15 cellular contexts compared by ENCODE assay signal in the genomic region with DNA sequence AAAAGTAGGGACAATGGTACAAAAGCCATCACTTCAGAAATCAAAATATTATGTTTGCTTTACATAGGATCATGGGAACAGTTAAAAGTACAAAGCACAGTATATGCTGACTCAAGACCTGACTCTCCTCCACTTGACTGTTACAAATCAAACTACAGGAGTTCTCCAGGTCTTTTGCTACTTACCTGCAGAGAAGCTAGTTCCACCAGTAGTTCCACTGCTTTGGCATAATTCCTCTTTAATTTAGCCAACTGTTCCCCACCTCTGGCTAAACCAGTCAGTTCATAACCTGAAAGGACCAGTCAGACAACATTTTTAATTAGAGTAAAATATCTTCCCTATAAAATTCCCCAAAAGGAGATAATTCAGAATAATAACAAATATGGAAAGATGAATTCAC. TPM values are rescaled to one million over a fixed set of nuclear protein-coding genes. Genes with fewer than 3 reads are reported as not detected.
DNase-seq lines count a peak whose midpoint lies in the region; ATAC-seq and TF ChIP-seq lines count a peak whose summit lies in the region.
"Had no signal": no experiment of that assay in that cellular context is flagged by ENCODE, and none has a peak within 500 bp of the region (broad histone marks: within the 10 kb centered on the region; RNA-seq: fewer than 3 reads in every experiment).

No MANE protein-coding gene starts in this region.

- no TSS peak for BruUV-seq in MCF 10A (replicated peaks; lab: Mats Ljungman, UMichigan)

- no peak for ATAC-seq in GM18498 (IDR thresholded peaks at IDR 0.05; ENCODE audit: unreplicated experiment)
- ATAC-seq in GM18870 (IDR thresholded peaks at IDR 0.05; ENCODE audit: unreplicated experiment) = no peak

- H3K36me3 ChIP-seq in esophagus squamous epithelium = peaks cover 7 to 95% (median 22%) of the 10 kb centered on the region in 3 donors

- CTCF ChIA-PET in MCF 10A (lab: Yijun Ruan, JAX) = interaction anchor here (0.7 to 1.6 kb wide), 3 partner anchors 11 to 14 kb away, joined by 3 to 4 read pairs (median 3); a partner anchor contains a TSS

- H3K27me3 Mint-ChIP-seq in MCF 10A (ENCODE audit: insufficient read depth, unreplicated experiment) = no peaks in the 10 kb centered on the region
- H3K27me3 Mint-ChIP-seq: CD4-positive, alpha-beta T cell; IgD-negative memory B cell had no signal

- H3K27ac Mint-ChIP-seq in MCF 10A (ENCODE audit: low read depth, unreplicated experiment) = no peak overlapping the region
- H3K27ac Mint-ChIP-seq: CD4-positive, alpha-beta T cell; H9 had no signal

- no peak for TF ChIP-seq POLR2A in esophagus squamous epithelium (IDR thresholded peaks at IDR 0.05)

- H3K9me3 Mint-ChIP-seq in MCF 10A (ENCODE audit: unreplicated experiment) = no peaks in the 10 kb centered on the region
- H3K9me3 Mint-ChIP-seq: CD4-positive, alpha-beta T cell; H9; IgD-negative memory B cell had no signal

- H3K9me3 ChIP-seq in esophagus squamous epithelium = no peaks in the 10 kb centered on the region

- no peak overlapping the region for H3K4me3 ChIP-seq in esophagus squamous epithelium
- H3K4me3 ChIP-seq: BLaER1 treated with 17β-estradiol and CSF1 and Interleukin-3, amounts not matched to agents 10 nM and 100 nM had no signal

- no peak overlapping the region for H3K4me3 Mint-ChIP-seq in MCF 10A (ENCODE audit: unreplicated experiment)
- H3K4me3 Mint-ChIP-seq: CD4-positive, alpha-beta T cell; H9; IgD-negative memory B cell had no signal

- peaks cover 85% of the 10 kb centered on the region for H3K36me3 Mint-ChIP-seq in MCF 10A (ENCODE audit: insufficient read depth, unreplicated experiment)
- H3K36me3 Mint-ChIP-seq: IgD-negative memory B cell had no signal

- no peaks in the 10 kb centered on the region for H3K27me3 ChIP-seq in esophagus squamous epithelium
- H3K27me3 ChIP-seq: BLaER1 treated with 17β-estradiol and CSF1 and Interleukin-3, amounts not matched to agents 10 nM and 100 nM had no signal

- intact Hi-C loops in MCF 10A (cut with micrococcal nuclease) = no loop called here
- intact Hi-C loops in esophagus squamous epithelium (cut with DNase I) = no loop called here

- DNase-seq in T47D (ENCODE audit: low read depth in 1 of 2, low spot score in 1 of 2) = peak; percentile 53 to 72
- DNase-seq in MCF 10A (ENCODE audit: unreplicated experiment) = no peak
- DNase-seq in esophagus squamous epithelium (lab: John Stamatoyannopoulos, UW) = no peak
- DNase-seq in caudate nucleus (lab: John Stamatoyannopoulos, UW) = no peak
- DNase-seq: ACHN; Calu3; CD4-positive, alpha-beta T cell; DMS 273 treated with DMSO at 0.1 percent for 48 hours; GOT3; H9 had no signal

- POLR2A ChIA-PET in MCF 10A (lab: Yijun Ruan, JAX) = interaction anchor here (1.5 kb wide), 1 partner anchor 14 kb away, joined by 9 read pairs; a partner anchor contains a TSS

- TF ChIP-seq CTCF in MCF 10A (IDR thresholded peaks at IDR 0.05; ENCODE audit: unreplicated experiment) (no peak), VCaP (conservative IDR thresholded peaks at IDR 0.05) (no peak), esophagus squamous epithelium (IDR thresholded peaks at IDR 0.05) (no peak)

- in situ Hi-C loops in T47D (cut with HindIII; ENCODE audit: low pct_unique_long_range_greater_than_20kb, low sequenced_read_pairs) = no loop called here

- H3K4me1 ChIP-seq in esophagus squamous epithelium = peaks cover 0 to 38% (median 4%) of the 10 kb centered on the region in 3 donors

- H3K27ac ChIP-seq in VCaP = peak overlapping the region; percentile 75
- H3K27ac ChIP-seq in esophagus squamous epithelium = peak overlapping the region in 3 of 4 donors; percentile 53 to 85 (median 85)
- H3K27ac ChIP-seq in caudate nucleus (ENCODE audit: low read depth, low read length) = no peak overlapping the region
- H3K27ac ChIP-seq: BLaER1 treated with 17β-estradiol and CSF1 and Interleukin-3, amounts not matched to agents 10 nM and 100 nM had no signal

- H3K4me1 Mint-ChIP-seq in MCF 10A (ENCODE audit: insufficient read depth, unreplicated experiment) = peaks cover 17% of the 10 kb centered on the region
- H3K4me1 Mint-ChIP-seq: H9, IgD-negative memory B cell had no signal

RNA-seq across cellular contexts. Expression of a gene that starts 14.0 kb away (rescaled TPM):
- 70.7 and 74.1 TPM in 2 replicates for total RNA-seq in MCF 10A (2022)
- total RNA-seq in esophagus squamous epithelium = 100 to 1,000 TPM; 110 to 142 (median 129) TPM

RNA-seq across cellular contexts. Expression of a gene that starts 14.5 kb away (rescaled TPM):
- 337 and 338 TPM in 2 replicates for total RNA-seq in MCF 10A (2022)
- 100 to 1,000 TPM in 3 of 4 donors, 10 to 100 TPM in 1; 55.8 to 153 (median 138) TPM for total RNA-seq in esophagus squamous epithelium

Comparison
In these comparisons a context has a peak if more than half of its experiments do, and no peak if none do; other contexts are left out.
1. DNase-seq: peak in T47D (2 of 2); none in MCF 10A (single experiment), esophagus squamous epithelium (single experiment) and caudate nucleus (0 of 61).